ENCODE assay signal across 9 cellular contexts in genomic region chr12:47085815-47086252, GRCh38. TPM values are rescaled to one million over a fixed set of nuclear protein-coding genes. Genes with fewer than 3 reads are reported as not detected.
DNase-seq lines count a peak whose midpoint lies in the region; ATAC-seq and TF ChIP-seq lines count a peak whose summit lies in the region.
"Had no signal": no experiment of that assay in that cellular context is flagged by ENCODE, and none has a peak within 500 bp of the region (broad histone marks: within the 10 kb centered on the region; RNA-seq: fewer than 3 reads in every experiment).

No MANE protein-coding gene starts in this region.

- H3K36me3 ChIP-seq in thoracic aorta (no peaks in the 10 kb centered on the region), testis (ENCODE audit: low read depth, missing control alignments) (no peaks in the 10 kb centered on the region)
- H3K36me3 ChIP-seq: BLaER1 had no signal

- no peak for TF ChIP-seq POLR2A in testis (IDR thresholded peaks at IDR 0.05)

- peak overlapping the region; percentile 9 for H3K4me3 ChIP-seq in thoracic aorta
- no peak overlapping the region for H3K4me3 ChIP-seq in testis
- H3K4me3 ChIP-seq: BLaER1 had no signal

- intact Hi-C loops in testis (cut with DNase I; ENCODE audit: low total_unique reads): no loop called here

- WGBS in testis, 2 donors: 72 to 76% methylated on average over 6 of the region's 6 CpGs

- H3K9me3 ChIP-seq in thoracic aorta (no peaks in the 10 kb centered on the region), testis (no peaks in the 10 kb centered on the region)
- H3K9me3 ChIP-seq: BLaER1 had no signal

- DNase-seq in SKM-1 treated with dmso at 0.1 percent for 144 hours (lab: John Stamatoyannopoulos, UW; ENCODE audit: unreplicated experiment) (peak; percentile 5), SKM-1 (lab: John Stamatoyannopoulos, UW; ENCODE audit: unreplicated experiment) (no peak), NCI-H748 (lab: John Stamatoyannopoulos, UW; ENCODE audit: unreplicated experiment) (peak; percentile 92), activated T-helper 1 cell treated with Interleukin-2 at 50 U/mL for 16 hours (ENCODE audit: low read depth) (peak; percentile 15), hepatic stellate cell (ENCODE audit: low spot score) (peak; percentile 25), thoracic aorta (ENCODE audit: low spot score) (no peak), testis (no peak)

- H3K27ac ChIP-seq in thoracic aorta: peak overlapping the region; percentile 6 to 98
- peak overlapping the region in 1 of 2 donors; percentile 2 for H3K27ac ChIP-seq in testis
- H3K27ac ChIP-seq: BLaER1 had no signal

- H3K27me3 ChIP-seq in thoracic aorta (replicated peaks; ENCODE audit: insufficient read depth) (no peaks in the 10 kb centered on the region), testis (no peaks in the 10 kb centered on the region)

- H3K4me1 ChIP-seq in thoracic aorta (ENCODE audit: control insufficient read depth in 1 of 2, low read depth in 2 of 2) (peaks cover 44 to 82% of the 10 kb centered on the region in 2 donors), testis (peaks cover 21% of the 10 kb centered on the region)

- ATAC-seq in thoracic aorta (ENCODE audit: insufficient number of reproducible peaks, low FRiP score, low read depth) (no peak), HG02973 (IDR thresholded peaks at IDR 0.05; ENCODE audit: unreplicated experiment) (no peak)

- TF ChIP-seq CTCF in thoracic aorta (IDR thresholded peaks at IDR 0.05) (no peak), testis (IDR thresholded peaks at IDR 0.05) (no peak)

RNA-seq across cellular contexts. Expression of gene AMIGO2, which starts 6.1 kb away (rescaled TPM):
- total RNA-seq in thoracic aorta (10 to 100 TPM; 10.9 to 32.1 TPM), testis (10 to 100 TPM; 35.4 to 53.2 TPM)
- polyA plus RNA-seq in testis (ENCODE audit: insufficient read depth, low read depth, low replicate concordance): 28.8 TPM

RNA-seq across cellular contexts. Expression of gene PCED1B, which starts 6.4 kb away (rescaled TPM):
- total RNA-seq in thoracic aorta: 10 to 100 TPM in 1 of 2 donors, 1 to 10 TPM in 1; 6.6 to 12.3 TPM
- total RNA-seq in testis: 10 to 100 TPM; 47.2 to 56.1 TPM
- 30.0 TPM for polyA plus RNA-seq in testis (ENCODE audit: insufficient read depth, low read depth, low replicate concordance)

Comparison
In these comparisons a context has a peak if more than half of its experiments do, and no peak if none do; other contexts are left out.
1. DNase-seq: peak in SKM-1 treated with dmso at 0.1 percent for 144 hours (single experiment), NCI-H748 (single experiment), activated T-helper 1 cell treated with Interleukin-2 at 50 U/mL for 16 hours (single experiment) and hepatic stellate cell (single experiment); none in SKM-1 (single experiment), thoracic aorta (single experiment) and testis (single experiment).